11 cellular contexts compared by ENCODE assay signal in genomic region chr10:112490543-112490942, GRCh38. TPM values are rescaled to one million over a fixed set of nuclear protein-coding genes. Genes with fewer than 3 reads are reported as not detected.
DNase-seq lines count a peak whose midpoint lies in the region; ATAC-seq and TF ChIP-seq lines count a peak whose summit lies in the region.
"Had no signal": no experiment of that assay in that cellular context is flagged by ENCODE, and none has a peak within 500 bp of the region (broad histone marks: within the 10 kb centered on the region; RNA-seq: fewer than 3 reads in every experiment).

No MANE protein-coding gene starts in this region.

- no peak overlapping the region for H4K8ac ChIP-seq in mesendoderm (ENCODE audit: low read depth, low read length)

- H3K79me1 ChIP-seq in mesendoderm (ENCODE audit: low read length): no peaks in the 10 kb centered on the region

- H3K4me1 ChIP-seq in HEK293 (ENCODE audit: control insufficient read depth, insufficient read depth, low read length): peaks cover 11% of the 10 kb centered on the region
- H3K4me1 ChIP-seq in mesendoderm (ENCODE audit: control insufficient read depth, low read depth, low read length): peaks cover 3% of the 10 kb centered on the region
- H3K4me1 ChIP-seq in foreskin keratinocyte: no peaks in the 10 kb centered on the region

- no peak overlapping the region for H2AK5ac ChIP-seq in mesendoderm (ENCODE audit: low read length)

- in situ Hi-C loops in brain microvascular endothelial cell (cut with HindIII; ENCODE audit: low pct_ligation_motif_present, low sequenced_read_pairs): no loop called here

- no peak overlapping the region for H2BK120ac ChIP-seq in mesendoderm (ENCODE audit: low read depth, low read length)

- no peak overlapping the region for H3K23ac ChIP-seq in mesendoderm (ENCODE audit: low read length)

- no peak overlapping the region for H3K4ac ChIP-seq in mesendoderm (ENCODE audit: low read depth, low read length)

- no peak overlapping the region for H3K27ac ChIP-seq in HEK293 (ENCODE audit: extremely low read depth, low read depth, low read length)
- H3K27ac ChIP-seq in mesendoderm (ENCODE audit: low read depth, low read length): no peak overlapping the region
- H3K27ac ChIP-seq in foreskin keratinocyte: no peak overlapping the region
- no peak overlapping the region for H3K27ac ChIP-seq in brain microvascular endothelial cell

- H3K36me3 ChIP-seq in HEK293 (ENCODE audit: control insufficient read depth in 2 of 2, insufficient read depth in 1 of 2, low read length in 2 of 2): no peaks in the 10 kb centered on the region
- H3K36me3 ChIP-seq in mesendoderm (ENCODE audit: control insufficient read depth, insufficient read depth, low read length): no peaks in the 10 kb centered on the region
- no peaks in the 10 kb centered on the region for H3K36me3 ChIP-seq in brain microvascular endothelial cell (replicated peaks)

- H2BK5ac ChIP-seq in mesendoderm (ENCODE audit: low read length): no peak overlapping the region

- H3K18ac ChIP-seq in mesendoderm (ENCODE audit: low read length): peak overlapping the region; percentile 51

- no peak overlapping the region for H3K4me2 ChIP-seq in mesendoderm (ENCODE audit: low read length)

- H3K9ac ChIP-seq in mesendoderm (ENCODE audit: low read length): no peak overlapping the region

- H4K5ac ChIP-seq in mesendoderm (ENCODE audit: low read length): no peak overlapping the region

- DNase-seq in NCI-H2081 (lab: John Stamatoyannopoulos, UW) (peak; percentile 33 to 78), mesendoderm (peak; percentile 82), foreskin keratinocyte (no peak), brain microvascular endothelial cell (no peak), cerebellar cortex (ENCODE audit: low spot score) (no peak)
- DNase-seq: activated CD8-positive, alpha-beta memory T cell treated with anti-CD3 and anti-CD28 coated beads, Interleukin-2, amount 50 U/mL, for 48 hours; DND-41; T-helper 9 cell had no signal

- POLR2A ChIA-PET in HEK293 (lab: Yijun Ruan, JAX): no interaction called here

- H3K9me3 ChIP-seq in HEK293 (ENCODE audit: control insufficient read depth, insufficient read depth, low read depth, low read length): no peaks in the 10 kb centered on the region

- no peaks in the 10 kb centered on the region for H3K79me2 ChIP-seq in mesendoderm (ENCODE audit: control insufficient read depth, insufficient read depth, low read length)

- CTCF ChIA-PET in HEK293 (lab: Yijun Ruan, JAX): no interaction called here

- no CpG with 5 or more reads among the region's 2 CpGs for WGBS in mesendoderm (ENCODE audit: extremely low coverage, insufficient coverage, low lambda C conversion rate)

- H3K27me3 ChIP-seq in mesendoderm (ENCODE audit: insufficient read depth, low read length, poor library complexity): no peaks in the 10 kb centered on the region
- no peaks in the 10 kb centered on the region for H3K27me3 ChIP-seq in foreskin keratinocyte
- H3K27me3 ChIP-seq in brain microvascular endothelial cell (replicated peaks): no peaks in the 10 kb centered on the region

- H2BK15ac ChIP-seq in mesendoderm (replicated peaks; ENCODE audit: low read depth): no peak overlapping the region

- H3K4me3 ChIP-seq in HEK293 (ENCODE audit: low read depth, low read length) (no peak overlapping the region), mesendoderm (ENCODE audit: low read length) (no peak overlapping the region), brain microvascular endothelial cell (ENCODE audit: low read depth, low read length) (no peak overlapping the region)

- no peak for TF ChIP-seq CTCF in HEK293 (tag by site-specific recombination; IDR thresholded peaks at IDR 0.05)
- no peak for TF ChIP-seq CTCF in foreskin keratinocyte (conservative IDR thresholded peaks at IDR 0.05)
- no peak for TF ChIP-seq CTCF in brain microvascular endothelial cell (IDR thresholded peaks at IDR 0.05; ENCODE audit: low read depth, low read length, missing control alignments)

- ATAC-seq in SK-N-SH treated with all-trans-retinoic acid at 6 μM for 48 hours: peak; percentile 53
- ATAC-seq in foreskin keratinocyte: no peak
- no peak for ATAC-seq in GM21619 (IDR thresholded peaks at IDR 0.05; ENCODE audit: unreplicated experiment)

- no peak overlapping the region for H3K56ac ChIP-seq in mesendoderm (ENCODE audit: low read length)

TF ChIP-seq in HEK293, 187 proteins besides CTCF, POLR2A, EP300 and RAD21 (continues in another document):
- TF ChIP-seq ZNF114 (tag by site-specific recombination; IDR thresholded peaks at IDR 0.05) (no peak), ZNF843 (tag by site-specific recombination; IDR thresholded peaks at IDR 0.05) (peak; percentile 74), PRDM4 (tag by site-specific recombination; IDR thresholded peaks at IDR 0.05) (0 out of 2 replicates have a peak, but pooled peaks have one; percentile 43), KLF10 (tag by site-specific recombination; IDR thresholded peaks at IDR 0.05) (0 out of 2 replicates have a peak, but pooled peaks have one; percentile 45)

TF ChIP-seq in SK-N-SH treated with all-trans-retinoic acid at 6 μM for 48 hours, 23 proteins besides CTCF, POLR2A, EP300 and RAD21 (continues in another document):
- TF ChIP-seq ZNF70 (CRISPR knock-in tag; IDR thresholded peaks at IDR 0.05) (no peak), PPARA (CRISPR knock-in tag; IDR thresholded peaks at IDR 0.05; ENCODE audit: borderline replicate concordance) (no peak), BACH2 (CRISPR knock-in tag; IDR thresholded peaks at IDR 0.05; ENCODE audit: borderline replicate concordance) (no peak), PATZ1 (CRISPR knock-in tag; IDR thresholded peaks at IDR 0.05; ENCODE audit: borderline replicate concordance) (no peak), CSRNP3 (CRISPR knock-in tag; IDR thresholded peaks at IDR 0.05) (peak; percentile 66; the same call in 1 of the 2 replicates), GLIS3 (CRISPR knock-in tag; IDR thresholded peaks at IDR 0.05) (peak; percentile 97; the same call in 1 of the 2 replicates), TCF4 (CRISPR knock-in tag; IDR thresholded peaks at IDR 0.05; ENCODE audit: borderline replicate concordance) (peak; percentile 84), POU6F1 (CRISPR knock-in tag; IDR thresholded peaks at IDR 0.05; ENCODE audit: borderline replicate concordance, low read depth) (no peak), SNAI2 (CRISPR knock-in tag; IDR thresholded peaks at IDR 0.05) (peak; percentile 69; the same call in 1 of the 2 replicates), OSR1 (CRISPR knock-in tag; IDR thresholded peaks at IDR 0.05) (no peak), RARB (CRISPR knock-in tag; IDR thresholded peaks at IDR 0.05) (no peak), ISL1 (CRISPR knock-in tag; IDR thresholded peaks at IDR 0.05) (peak; percentile 100), ARNTL (CRISPR knock-in tag; IDR thresholded peaks at IDR 0.05; ENCODE audit: borderline replicate concordance, low read depth) (no peak), ESRRG (CRISPR knock-in tag; IDR thresholded peaks at IDR 0.05) (peak; percentile 70; the same call in 1 of the 2 replicates)

RNA-seq across cellular contexts. Expression of gene VTI1A, which starts 43.5 kb away (rescaled TPM):
- polyA plus RNA-seq in mesendoderm (2013, experiment 1 of 2): 10.7 TPM
- 10.1 TPM for polyA plus RNA-seq in mesendoderm (2013, experiment 2 of 2)
- total RNA-seq in foreskin keratinocyte: 18.8 and 20.6 TPM in 2 replicates
- polyA plus RNA-seq in foreskin keratinocyte: 6.5 and 7.7 TPM in 2 replicates

RNA-seq across cellular contexts. Expression of gene ZDHHC6, which starts 43.8 kb away (rescaled TPM):
- 21.6 TPM for polyA plus RNA-seq in mesendoderm (2013, experiment 1 of 2)
- polyA plus RNA-seq in mesendoderm (2013, experiment 2 of 2): 21.7 TPM
- total RNA-seq in foreskin keratinocyte: 32.7 and 37.6 TPM in 2 replicates
- 23.1 and 26.8 TPM in 2 replicates for polyA plus RNA-seq in foreskin keratinocyte

Comparison
In these comparisons a context has a peak if more than half of its experiments do, and no peak if none do; other contexts are left out.
1. DNase-seq: peak in NCI-H2081 (2 of 2) and mesendoderm (single experiment); none in foreskin keratinocyte (0 of 2), brain microvascular endothelial cell (single experiment) and cerebellar cortex (single experiment).
2. Of the 2 proteins assayed by ChIP-seq in both HEK293 and SK-N-SH treated with all-trans-retinoic acid at 6 μM for 48 hours: peak only in HEK293: PATZ1; only in SK-N-SH treated with all-trans-retinoic acid at 6 μM for 48 hours: none; in both: none; in neither: 1.